In the genomic region with DNA sequence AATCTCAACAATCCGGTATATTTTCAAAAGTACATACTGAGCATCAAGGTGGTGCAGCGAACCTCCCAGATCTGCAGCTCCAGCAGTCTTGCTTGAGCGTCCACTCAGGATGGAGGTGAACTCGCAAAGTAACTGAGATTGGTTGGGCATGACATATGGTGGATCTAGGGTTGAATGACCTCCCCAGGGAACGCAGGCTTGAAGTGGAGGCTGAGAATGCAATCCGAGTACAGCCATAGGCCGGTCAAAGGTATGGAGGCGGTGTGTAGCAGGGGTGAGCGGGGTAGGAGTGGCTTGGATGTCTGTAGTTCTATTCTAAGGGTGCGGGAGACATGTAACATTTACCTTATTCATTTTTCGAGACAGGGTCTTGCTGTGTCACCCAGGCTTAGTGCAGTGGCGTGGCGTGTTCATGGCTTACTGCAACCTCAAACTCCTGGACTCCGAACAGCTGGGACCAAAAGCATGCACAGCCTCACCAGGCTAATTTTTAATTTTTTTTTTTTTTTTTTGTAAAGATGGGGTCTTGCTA, we compare ENCODE assay signal across 1 cellular context.
TF ChIP-seq lines count a peak whose summit lies in the region.

No MANE protein-coding gene starts in this region.

TF ChIP-seq in endothelial cell of umbilical vein, 7 proteins besides CTCF, POLR2A, EP300 and RAD21:
- TF ChIP-seq POLR2AphosphoS5 (IDR thresholded peaks at IDR 0.05; ENCODE audit: insufficient read depth, low read depth, low read length), result no peak
- TF ChIP-seq JUN (IDR thresholded peaks at IDR 0.05; ENCODE audit: borderline replicate concordance, insufficient read depth, insufficient read length, low read depth), result no peak
- no peak for TF ChIP-seq GATA2 (IDR thresholded peaks at IDR 0.05; ENCODE audit: insufficient read depth, insufficient read length, low read depth, low read length)
- no peak for TF ChIP-seq MYC (IDR thresholded peaks at IDR 0.05; ENCODE audit: low read depth, low read length)
- TF ChIP-seq FOS (IDR thresholded peaks at IDR 0.05; ENCODE audit: borderline replicate concordance, insufficient read depth, low read length), result no peak
- no peak for TF ChIP-seq EZH2 (IDR thresholded peaks at IDR 0.05; ENCODE audit: borderline replicate concordance, low read depth, low read length, severe bottlenecking)
- TF ChIP-seq, protein P1, sequence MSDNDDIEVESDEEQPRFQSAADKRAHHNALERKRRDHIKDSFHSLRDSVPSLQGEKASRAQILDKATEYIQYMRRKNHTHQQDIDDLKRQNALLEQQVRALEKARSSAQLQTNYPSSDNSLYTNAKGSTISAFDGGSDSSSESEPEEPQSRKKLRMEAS (IDR thresholded peaks at IDR 0.05; ENCODE audit: insufficient read depth, insufficient read length), result no peak
